21 cellular contexts compared by ENCODE assay signal in genomic region chr3:48566401-48566760, GRCh38. TPM values are rescaled to one million over a fixed set of nuclear protein-coding genes. Genes with fewer than 3 reads are reported as not detected.
DNase-seq lines count a peak whose midpoint lies in the region; ATAC-seq, FAIRE-seq and TF ChIP-seq lines count a peak whose summit lies in the region.
"Had no signal": no experiment of that assay in that cellular context is flagged by ENCODE, and none has a peak within 500 bp of the region (broad histone marks: within the 10 kb centered on the region; RNA-seq: fewer than 3 reads in every experiment).

No MANE protein-coding gene starts in this region.

- no peak for TF ChIP-seq EP300 in HepG2 (IDR thresholded peaks at IDR 0.05; ENCODE audit: low read depth in 2 of 2, low read length in 2 of 2)
- no peak for TF ChIP-seq EP300 in HepG2 (CRISPR knock-in tag; IDR thresholded peaks at IDR 0.05; ENCODE audit: borderline replicate concordance)
- no peak for TF ChIP-seq EP300 in suprapubic skin (IDR thresholded peaks at IDR 0.05)

- intact Hi-C loops in HepG2 (cut with micrococcal nuclease; ENCODE audit: unreplicated experiment) = no loop called here
- intact Hi-C loops in right lobe of liver (cut with DNase I) = no loop called here

- in situ Hi-C loops in HepG2 (cut with HindIII; ENCODE audit: extremely low pct_ligation_motif_present, low pct_unique_long_range_greater_than_20kb) = no loop called here

- peaks cover 19% of the 10 kb centered on the region for H3K79me1 ChIP-seq in mesenchymal stem cell (replicated peaks; ENCODE audit: low read length, poor library complexity, severe bottlenecking)

- H3K9ac ChIP-seq in HepG2 (ENCODE audit: insufficient read depth, low read depth, low read length) (no peak overlapping the region), mesenchymal stem cell (ENCODE audit: low read length) (no peak overlapping the region)

- 82% methylated on average over 8 of the region's 9 CpGs for WGBS in HepG2 (ENCODE audit: low lambda C conversion rate)
- WGBS in right lobe of liver (ENCODE audit: insufficient coverage, low coverage, low lambda C conversion rate, missing lambda C conversion rate) = 100% methylated on average over 1 of the region's 9 CpGs
- WGBS in mesenchymal stem cell = 93% methylated on average over 9 of the region's 9 CpGs
- 92% methylated on average over 4 of the region's 9 CpGs for WGBS in suprapubic skin

- H3K4me3 ChIP-seq in HepG2 (replicated peaks in 1 of 3; ENCODE audit: insufficient read depth in 1 of 3, low read depth in 2 of 3, low read length in 3 of 3) (no peak overlapping the region), right lobe of liver (no peak overlapping the region), SJSA1 (no peak overlapping the region), mesenchymal stem cell (ENCODE audit: insufficient read depth in 1 of 2, low read depth in 1 of 2, low read length in 2 of 2) (no peak overlapping the region), suprapubic skin (no peak overlapping the region)
- H3K4me3 ChIP-seq: SK-N-MC had no signal

- peak overlapping the region; percentile 9 for H2BK120ac ChIP-seq in mesenchymal stem cell (ENCODE audit: low read depth, low read length)

- no peak overlapping the region for H4K8ac ChIP-seq in mesenchymal stem cell (ENCODE audit: low read length)

- no peak overlapping the region for H2BK5ac ChIP-seq in mesenchymal stem cell (ENCODE audit: low read depth, low read length, poor library complexity, severe bottlenecking)

- peaks cover 91% of the 10 kb centered on the region for H3K4me1 ChIP-seq in HepG2 (ENCODE audit: insufficient read depth, low read length)
- H3K4me1 ChIP-seq in right lobe of liver = no peaks in the 10 kb centered on the region
- H3K4me1 ChIP-seq in SJSA1 (replicated peaks) = peaks cover 93% of the 10 kb centered on the region
- H3K4me1 ChIP-seq in mesenchymal stem cell (ENCODE audit: control insufficient read depth, insufficient read depth, low read depth, low read length) = peaks cover 60% of the 10 kb centered on the region
- H3K4me1 ChIP-seq in suprapubic skin = peaks cover 17% of the 10 kb centered on the region
- H3K4me1 ChIP-seq: Caco-2 had no signal

- no peaks in the 10 kb centered on the region for H3K27me3 ChIP-seq in HepG2 (ENCODE audit: control insufficient read depth in 1 of 2, insufficient read depth in 2 of 2, low read length in 2 of 2)
- no peaks in the 10 kb centered on the region for H3K27me3 ChIP-seq in right lobe of liver
- H3K27me3 ChIP-seq in SJSA1 (replicated peaks) = no peaks in the 10 kb centered on the region
- no peaks in the 10 kb centered on the region for H3K27me3 ChIP-seq in mesenchymal stem cell (ENCODE audit: control insufficient read depth in 1 of 2, insufficient read depth in 1 of 2, low read length in 2 of 2)
- no peaks in the 10 kb centered on the region for H3K27me3 ChIP-seq in suprapubic skin

- no peaks in the 10 kb centered on the region for H3K36me3 ChIP-seq in HepG2 (replicated peaks in 1 of 2; ENCODE audit: control insufficient read depth in 1 of 2, insufficient read depth in 2 of 2, low read length in 2 of 2)
- H3K36me3 ChIP-seq in right lobe of liver = no peaks in the 10 kb centered on the region
- H3K36me3 ChIP-seq in SJSA1 = peaks cover 96% of the 10 kb centered on the region
- peaks cover 0 to 84% of the 10 kb centered on the region in 2 experiments for H3K36me3 ChIP-seq in mesenchymal stem cell (ENCODE audit: control insufficient read depth in 1 of 2, insufficient read depth in 2 of 2, low read depth in 1 of 2, low read length in 2 of 2)
- peaks cover 40% of the 10 kb centered on the region for H3K36me3 ChIP-seq in suprapubic skin

- no TSS peak for BruUV-seq in HepG2 (replicated peaks; lab: Mats Ljungman, UMichigan)

- no peak overlapping the region for H2BK12ac ChIP-seq in mesenchymal stem cell (ENCODE audit: low read length in 2 of 2)

- no peaks in the 10 kb centered on the region for H3K9me3 ChIP-seq in HepG2 (ENCODE audit: low read length)
- H3K9me3 ChIP-seq in right lobe of liver = no peaks in the 10 kb centered on the region
- no peaks in the 10 kb centered on the region for H3K9me3 ChIP-seq in SJSA1 (replicated peaks)
- no peaks in the 10 kb centered on the region for H3K9me3 ChIP-seq in mesenchymal stem cell (ENCODE audit: control insufficient read depth, low read length)
- no peaks in the 10 kb centered on the region for H3K9me3 ChIP-seq in suprapubic skin
- H3K9me3 ChIP-seq: Caco-2 had no signal

- no peak for TF ChIP-seq RAD21 in HepG2 (CRISPR knock-in tag; IDR thresholded peaks at IDR 0.05)

- no peak overlapping the region for H2BK15ac ChIP-seq in mesenchymal stem cell (ENCODE audit: low read depth, poor library complexity, severe bottlenecking)

- H3K27ac ChIP-seq in HepG2 (ENCODE audit: extremely low read length, insufficient read depth, low read length) (no peak overlapping the region), right lobe of liver (no peak overlapping the region), SJSA1 (peak overlapping the region; percentile 86), mesenchymal stem cell (ENCODE audit: low read length, poor library complexity, severe bottlenecking) (peak overlapping the region; percentile 0), substantia nigra (ENCODE audit: low read depth, low read length, poor library complexity, severe bottlenecking) (peak overlapping the region; percentile 35), suprapubic skin (no peak overlapping the region)
- H3K27ac ChIP-seq: SK-N-MC had no signal

- no peak overlapping the region for H3K23ac ChIP-seq in mesenchymal stem cell (ENCODE audit: low read length in 2 of 2)

- no peak overlapping the region for H3K4ac ChIP-seq in mesenchymal stem cell (ENCODE audit: low read depth in 1 of 2, low read length in 2 of 2)

- H2AFZ ChIP-seq in HepG2 (ENCODE audit: low read length) (no peak overlapping the region), mesenchymal stem cell (ENCODE audit: low read depth, low read length) (no peak overlapping the region)

- H2AK5ac ChIP-seq in mesenchymal stem cell (ENCODE audit: low read length, severe bottlenecking) = no peak overlapping the region

- H4K91ac ChIP-seq in mesenchymal stem cell (ENCODE audit: low read length) = peak overlapping the region; percentile 85

- FAIRE-seq in HepG2 (lab: Jason Lieb, UNC) = no peak
- FAIRE-seq: A204.1 had no signal

- ATAC-seq in HepG2 (no peak), right lobe of liver (no peak), HG03039 (IDR thresholded peaks at IDR 0.05; ENCODE audit: unreplicated experiment) (no peak), GM21381 (IDR thresholded peaks at IDR 0.05; ENCODE audit: unreplicated experiment) (no peak)
- ATAC-seq: Right ventricle myocardium inferior had no signal

- DNase-seq in HepG2 (ENCODE audit: low spot score) = no peak
- DNase-seq in right lobe of liver = no peak
- no peak for DNase-seq in SJSA1 (ENCODE audit: low read depth in 1 of 2, low spot score in 2 of 2)
- no peak for DNase-seq in mesenchymal stem cell
- DNase-seq in substantia nigra (lab: John Stamatoyannopoulos, UW) = no peak
- no peak for DNase-seq in suprapubic skin (ENCODE audit: low spot score in 2 of 2)
- DNase-seq: Caco-2; CD4-positive, CD25-positive, alpha-beta regulatory T cell; DMS153; KG1; NCI-H1436; NCI-H2029; NCI-H2171 treated with DMSO at 0.1 percent for 48 hours; NCI-H774 had no signal

- H3K4me2 ChIP-seq in HepG2 (ENCODE audit: low read depth, low read length) (no peak overlapping the region), mesenchymal stem cell (ENCODE audit: low read length, poor library complexity, severe bottlenecking) (no peak overlapping the region)

- CTCF ChIA-PET in HepG2 (lab: Yijun Ruan, JAX; ENCODE audit: low intra/inter-chr PET ratio, low total read pairs) = no interaction called here

- no peaks in the 10 kb centered on the region for H3K79me2 ChIP-seq in HepG2 (ENCODE audit: insufficient read depth, low read length)

- H4K20me1 ChIP-seq in HepG2 (ENCODE audit: insufficient read depth, low read length) = no peaks in the 10 kb centered on the region

- TF ChIP-seq POLR2A in HepG2 (IDR thresholded peaks at IDR 0.05; ENCODE audit: insufficient read depth in 1 of 2, low read depth in 2 of 2, low read length in 2 of 2) = no peak
- no peak for TF ChIP-seq POLR2A in right lobe of liver (IDR thresholded peaks at IDR 0.05)
- TF ChIP-seq POLR2A in suprapubic skin (IDR thresholded peaks at IDR 0.05) = no peak

- TF ChIP-seq CTCF in HepG2 (CRISPR knock-in tag; IDR thresholded peaks at IDR 0.05) (no peak), right lobe of liver (IDR thresholded peaks at IDR 0.05) (no peak), suprapubic skin (IDR thresholded peaks at IDR 0.05) (no peak)

- no peak overlapping the region for H3K14ac ChIP-seq in mesenchymal stem cell (ENCODE audit: low read length in 2 of 2)

- H3K18ac ChIP-seq in mesenchymal stem cell (ENCODE audit: low read depth in 1 of 2, low read length in 2 of 2) = no peak overlapping the region

- POLR2A ChIA-PET in HepG2 (lab: Yijun Ruan, JAX) = interaction anchor here (1.7 kb wide), 1 partner anchor 93 kb away, joined by 3 read pairs; no protein-coding TSS in a partner anchor

RNA-seq across cellular contexts. Expression of gene UCN2, which starts 2.8 kb away (rescaled TPM):
- total RNA-seq in HepG2 (2016; rRNA removed; fragmentation: Illumina TruSeq; extraction: Trizol) (0.07 and 0.13 TPM in 2 replicates), right lobe of liver (not detected), suprapubic skin (10 to 100 TPM; 10.1 to 23.7 (median 18.0) TPM)
- not detected in 2 replicates for total RNA-seq in HepG2 (2016; cell fraction: cytosol; rRNA removed; fragmentation: Illumina TruSeq; extraction: Trizol; ENCODE audit: low read depth)
- total RNA-seq in HepG2 (2016; cell fraction: insoluble cytoplasmic fraction; rRNA removed; fragmentation: Illumina TruSeq; extraction: Trizol) = 0.11 TPM in 1 of 2 replicates, not detected in the other
- total RNA-seq in HepG2 (2016; cell fraction: membrane; rRNA removed; fragmentation: Illumina TruSeq; extraction: Trizol) = 0.10 TPM in 1 of 2 replicates, not detected in the other
- 0.31 and 0.43 TPM in 2 replicates for total RNA-seq in HepG2 (2016; cell fraction: nucleus; rRNA removed; fragmentation: Illumina TruSeq; extraction: Trizol)
- polyA plus RNA-seq in HepG2 (2011; rRNA removed) = 1.5 and 2.3 TPM in 2 replicates
- 0.71 and 0.87 TPM in 2 replicates for polyA plus RNA-seq in HepG2 (2011; cell fraction: cytosol; rRNA removed)
- 21.5 and 24.3 TPM in 2 replicates for polyA plus RNA-seq in HepG2 (2011; cell fraction: nucleus; rRNA removed)
- 0.99 and 2.0 TPM in 2 replicates for polyA plus RNA-seq in HepG2 (2012)
- polyA plus RNA-seq in HepG2 (2016; cell fraction: cytosol; fragmentation: Illumina TruSeq; extraction: Trizol; ENCODE audit: low read depth) = 0.09 TPM in 1 of 2 replicates, not detected in the other
- polyA plus RNA-seq in HepG2 (2016; cell fraction: insoluble cytoplasmic fraction; fragmentation: Illumina TruSeq; extraction: Trizol; ENCODE audit: low read depth) = not detected in 2 replicates
- polyA plus RNA-seq in HepG2 (2016; cell fraction: membrane; fragmentation: Illumina TruSeq; extraction: Trizol; ENCODE audit: low read depth) = not detected in 2 replicates
- polyA plus RNA-seq in HepG2 (2016; cell fraction: nucleus; fragmentation: Illumina TruSeq; extraction: Trizol; ENCODE audit: insufficient read depth, low read depth) = 0.70 and 1.8 TPM in 2 replicates
- 1.2 and 2.9 TPM in 2 replicates for polyA minus RNA-seq in HepG2 (2011; rRNA and poly(A)+ RNA removed; ENCODE audit: low replicate concordance)
- not detected in 2 replicates for polyA minus RNA-seq in HepG2 (2011; cell fraction: cytosol; rRNA and poly(A)+ RNA removed)
- polyA minus RNA-seq in HepG2 (2011; cell fraction: nucleus; rRNA and poly(A)+ RNA removed) = 2.1 and 2.2 TPM in 2 replicates
- 10.1 and 12.1 TPM in 2 replicates for total RNA-seq in SJSA1 (2014; rRNA removed; shearing (Covaris generic))
- 7.6 TPM for polyA plus RNA-seq in mesenchymal stem cell (2013, experiment 1 of 2)
- 7.3 TPM for polyA plus RNA-seq in mesenchymal stem cell (2013, experiment 2 of 2)
- total RNA-seq: CD4-positive, CD25-positive, alpha-beta regulatory T cell; NCI-H460; Right ventricle myocardium inferior had no signal
- polyA plus RNA-seq: CD4-positive, CD25-positive, alpha-beta regulatory T cell had no signal

RNA-seq across cellular contexts. Expression of gene PFKFB4, which starts 9.8 kb away (rescaled TPM):
- 6.4 and 7.1 TPM in 2 replicates for total RNA-seq in HepG2 (2016; rRNA removed; fragmentation: Illumina TruSeq; extraction: Trizol)
- 2.1 and 2.6 TPM in 2 replicates for total RNA-seq in HepG2 (2016; cell fraction: cytosol; rRNA removed; fragmentation: Illumina TruSeq; extraction: Trizol; ENCODE audit: low read depth)
- 6.7 and 7.5 TPM in 2 replicates for total RNA-seq in HepG2 (2016; cell fraction: insoluble cytoplasmic fraction; rRNA removed; fragmentation: Illumina TruSeq; extraction: Trizol)
- 3.4 and 3.7 TPM in 2 replicates for total RNA-seq in HepG2 (2016; cell fraction: membrane; rRNA removed; fragmentation: Illumina TruSeq; extraction: Trizol)
- total RNA-seq in HepG2 (2016; cell fraction: nucleus; rRNA removed; fragmentation: Illumina TruSeq; extraction: Trizol) = 5.4 and 8.1 TPM in 2 replicates
- polyA plus RNA-seq in HepG2 (2011; rRNA removed) = 103 and 122 TPM in 2 replicates
- polyA plus RNA-seq in HepG2 (2011; cell fraction: cytosol; rRNA removed) = 80.3 and 95.3 TPM in 2 replicates
- 274 and 322 TPM in 2 replicates for polyA plus RNA-seq in HepG2 (2011; cell fraction: nucleus; rRNA removed)
- polyA plus RNA-seq in HepG2 (2012) = 46.3 and 53.1 TPM in 2 replicates
- polyA plus RNA-seq in HepG2 (2016; cell fraction: cytosol; fragmentation: Illumina TruSeq; extraction: Trizol; ENCODE audit: low read depth) = 0.64 and 0.77 TPM in 2 replicates
- 4.4 and 4.7 TPM in 2 replicates for polyA plus RNA-seq in HepG2 (2016; cell fraction: insoluble cytoplasmic fraction; fragmentation: Illumina TruSeq; extraction: Trizol; ENCODE audit: low read depth)
- polyA plus RNA-seq in HepG2 (2016; cell fraction: membrane; fragmentation: Illumina TruSeq; extraction: Trizol; ENCODE audit: low read depth) = 1.8 and 2.0 TPM in 2 replicates
- polyA plus RNA-seq in HepG2 (2016; cell fraction: nucleus; fragmentation: Illumina TruSeq; extraction: Trizol; ENCODE audit: insufficient read depth, low read depth) = 11.6 and 13.1 TPM in 2 replicates
- polyA minus RNA-seq in HepG2 (2011; rRNA and poly(A)+ RNA removed; ENCODE audit: low replicate concordance) = 5.2 and 195 TPM in 2 replicates
- polyA minus RNA-seq in HepG2 (2011; cell fraction: cytosol; rRNA and poly(A)+ RNA removed) = 52.8 and 55.0 TPM in 2 replicates
- polyA minus RNA-seq in HepG2 (2011; cell fraction: nucleus; rRNA and poly(A)+ RNA removed) = 111 and 115 TPM in 2 replicates
- 10 to 100 TPM in 1 of 6 experiments, 1 to 10 TPM in 4, under 1 TPM in 1; 0.59 to 10.8 (median 1.4) TPM for total RNA-seq in right lobe of liver
- total RNA-seq in SJSA1 (2014; rRNA removed; shearing (Covaris generic)) = 3.3 and 8.9 TPM in 2 replicates
- polyA plus RNA-seq in mesenchymal stem cell (2013, experiment 1 of 2) = 15.9 TPM
- 15.0 TPM for polyA plus RNA-seq in mesenchymal stem cell (2013, experiment 2 of 2)
- 10 to 100 TPM in 1 of 4 donors, 1 to 10 TPM in 3; 3.6 to 12.7 (median 8.3) TPM for total RNA-seq in suprapubic skin

RNA-seq across cellular contexts. Expression of gene COL7A1, which starts 28.7 kb away (rescaled TPM):
- 0.55 and 2.7 TPM in 2 replicates for total RNA-seq in HepG2 (2016; rRNA removed; fragmentation: Illumina TruSeq; extraction: Trizol)
- 0.09 and 0.30 TPM in 2 replicates for total RNA-seq in HepG2 (2016; cell fraction: cytosol; rRNA removed; fragmentation: Illumina TruSeq; extraction: Trizol; ENCODE audit: low read depth)
- total RNA-seq in HepG2 (2016; cell fraction: insoluble cytoplasmic fraction; rRNA removed; fragmentation: Illumina TruSeq; extraction: Trizol) = 0.46 and 3.8 TPM in 2 replicates
- 0.40 and 0.41 TPM in 2 replicates for total RNA-seq in HepG2 (2016; cell fraction: membrane; rRNA removed; fragmentation: Illumina TruSeq; extraction: Trizol)
- 3.5 and 6.0 TPM in 2 replicates for total RNA-seq in HepG2 (2016; cell fraction: nucleus; rRNA removed; fragmentation: Illumina TruSeq; extraction: Trizol)
- 11.7 and 18.1 TPM in 2 replicates for polyA plus RNA-seq in HepG2 (2011; rRNA removed)
- 1.7 and 1.9 TPM in 2 replicates for polyA plus RNA-seq in HepG2 (2011; cell fraction: cytosol; rRNA removed)
- 238 and 263 TPM in 2 replicates for polyA plus RNA-seq in HepG2 (2011; cell fraction: nucleus; rRNA removed)
- polyA plus RNA-seq in HepG2 (2012) = 19.3 and 24.8 TPM in 2 replicates
- 0.10 TPM in 1 of 2 replicates, not detected in the other for polyA plus RNA-seq in HepG2 (2016; cell fraction: cytosol; fragmentation: Illumina TruSeq; extraction: Trizol; ENCODE audit: low read depth)
- 0.54 and 0.62 TPM in 2 replicates for polyA plus RNA-seq in HepG2 (2016; cell fraction: insoluble cytoplasmic fraction; fragmentation: Illumina TruSeq; extraction: Trizol; ENCODE audit: low read depth)
- polyA plus RNA-seq in HepG2 (2016; cell fraction: membrane; fragmentation: Illumina TruSeq; extraction: Trizol; ENCODE audit: low read depth) = 0.23 and 0.29 TPM in 2 replicates
- 20.6 and 20.8 TPM in 2 replicates for polyA plus RNA-seq in HepG2 (2016; cell fraction: nucleus; fragmentation: Illumina TruSeq; extraction: Trizol; ENCODE audit: insufficient read depth, low read depth)
- polyA minus RNA-seq in HepG2 (2011; rRNA and poly(A)+ RNA removed; ENCODE audit: low replicate concordance) = 7.3 and 44.5 TPM in 2 replicates
- polyA minus RNA-seq in HepG2 (2011; cell fraction: cytosol; rRNA and poly(A)+ RNA removed) = 1.4 and 2.4 TPM in 2 replicates
- 12.9 and 14.3 TPM in 2 replicates for polyA minus RNA-seq in HepG2 (2011; cell fraction: nucleus; rRNA and poly(A)+ RNA removed)
- total RNA-seq in right lobe of liver = 1 to 10 TPM in 4 of 6 experiments, under 1 TPM in 2; 0.31 to 1.7 (median 1.1) TPM
- 86.6 and 136 TPM in 2 replicates for total RNA-seq in SJSA1 (2014; rRNA removed; shearing (Covaris generic))
- 95.7 TPM for polyA plus RNA-seq in mesenchymal stem cell (2013, experiment 1 of 2)
- polyA plus RNA-seq in mesenchymal stem cell (2013, experiment 2 of 2) = 83.7 TPM
- 100 to 1,000 TPM; 287 to 596 (median 348) TPM for total RNA-seq in suprapubic skin
- polyA plus RNA-seq: CD4-positive, CD25-positive, alpha-beta regulatory T cell had no signal

RNA-seq across cellular contexts. Expression of gene UQCRC1, which starts 43.1 kb away (rescaled TPM):
- total RNA-seq in HepG2 (2016; rRNA removed; fragmentation: Illumina TruSeq; extraction: Trizol) (273 and 316 TPM in 2 replicates), right lobe of liver (100 to 1,000 TPM; 176 to 329 (median 213) TPM), suprapubic skin (100 to 1,000 TPM; 294 to 337 (median 319) TPM)
- total RNA-seq in HepG2 (2016; cell fraction: cytosol; rRNA removed; fragmentation: Illumina TruSeq; extraction: Trizol; ENCODE audit: low read depth) = 111 and 125 TPM in 2 replicates
- 277 and 308 TPM in 2 replicates for total RNA-seq in HepG2 (2016; cell fraction: insoluble cytoplasmic fraction; rRNA removed; fragmentation: Illumina TruSeq; extraction: Trizol)
- 130 and 146 TPM in 2 replicates for total RNA-seq in HepG2 (2016; cell fraction: membrane; rRNA removed; fragmentation: Illumina TruSeq; extraction: Trizol)
- 180 and 194 TPM in 2 replicates for total RNA-seq in HepG2 (2016; cell fraction: nucleus; rRNA removed; fragmentation: Illumina TruSeq; extraction: Trizol)
- polyA plus RNA-seq in HepG2 (2011; rRNA removed) = 680 and 772 TPM in 2 replicates
- 928 and 1,184 TPM in 2 replicates for polyA plus RNA-seq in HepG2 (2011; cell fraction: cytosol; rRNA removed)
- 761 and 810 TPM in 2 replicates for polyA plus RNA-seq in HepG2 (2011; cell fraction: nucleus; rRNA removed)
- polyA plus RNA-seq in HepG2 (2012) = 354 and 462 TPM in 2 replicates
- polyA plus RNA-seq in HepG2 (2016; cell fraction: cytosol; fragmentation: Illumina TruSeq; extraction: Trizol; ENCODE audit: low read depth) = 101 and 102 TPM in 2 replicates
- polyA plus RNA-seq in HepG2 (2016; cell fraction: insoluble cytoplasmic fraction; fragmentation: Illumina TruSeq; extraction: Trizol; ENCODE audit: low read depth) = 253 and 261 TPM in 2 replicates
- 99.7 and 108 TPM in 2 replicates for polyA plus RNA-seq in HepG2 (2016; cell fraction: membrane; fragmentation: Illumina TruSeq; extraction: Trizol; ENCODE audit: low read depth)
- 230 and 250 TPM in 2 replicates for polyA plus RNA-seq in HepG2 (2016; cell fraction: nucleus; fragmentation: Illumina TruSeq; extraction: Trizol; ENCODE audit: insufficient read depth, low read depth)
- polyA minus RNA-seq in HepG2 (2011; rRNA and poly(A)+ RNA removed; ENCODE audit: low replicate concordance) = 1,601 and 2,541 TPM in 2 replicates
- 429 and 449 TPM in 2 replicates for polyA minus RNA-seq in HepG2 (2011; cell fraction: cytosol; rRNA and poly(A)+ RNA removed)
- polyA minus RNA-seq in HepG2 (2011; cell fraction: nucleus; rRNA and poly(A)+ RNA removed) = 214 and 290 TPM in 2 replicates
- total RNA-seq in SJSA1 (2014; rRNA removed; shearing (Covaris generic)) = 377 and 397 TPM in 2 replicates
- 145 TPM for polyA plus RNA-seq in mesenchymal stem cell (2013, experiment 1 of 2)
- polyA plus RNA-seq in mesenchymal stem cell (2013, experiment 2 of 2) = 150 TPM

RNA-seq across cellular contexts. Expression of gene TMEM89, which starts 55.2 kb away (rescaled TPM):
- total RNA-seq in HepG2 (2016; rRNA removed; fragmentation: Illumina TruSeq; extraction: Trizol) (0.31 TPM in 1 of 2 replicates, not detected in the other), right lobe of liver (not detected), suprapubic skin (not detected)
- not detected in 2 replicates for total RNA-seq in HepG2 (2016; cell fraction: cytosol; rRNA removed; fragmentation: Illumina TruSeq; extraction: Trizol; ENCODE audit: low read depth)
- total RNA-seq in HepG2 (2016; cell fraction: insoluble cytoplasmic fraction; rRNA removed; fragmentation: Illumina TruSeq; extraction: Trizol) = 0.32 TPM in 1 of 2 replicates, not detected in the other
- not detected in 2 replicates for total RNA-seq in HepG2 (2016; cell fraction: membrane; rRNA removed; fragmentation: Illumina TruSeq; extraction: Trizol)
- not detected in 2 replicates for total RNA-seq in HepG2 (2016; cell fraction: nucleus; rRNA removed; fragmentation: Illumina TruSeq; extraction: Trizol)
- polyA plus RNA-seq in HepG2 (2011; rRNA removed) = 0.30 and 0.59 TPM in 2 replicates
- not detected in 2 replicates for polyA plus RNA-seq in HepG2 (2011; cell fraction: cytosol; rRNA removed)
- 2.5 and 4.9 TPM in 2 replicates for polyA plus RNA-seq in HepG2 (2011; cell fraction: nucleus; rRNA removed)
- polyA plus RNA-seq in HepG2 (2012) = 0.25 and 0.27 TPM in 2 replicates
- polyA plus RNA-seq in HepG2 (2016; cell fraction: cytosol; fragmentation: Illumina TruSeq; extraction: Trizol; ENCODE audit: low read depth) = not detected in 2 replicates
- polyA plus RNA-seq in HepG2 (2016; cell fraction: insoluble cytoplasmic fraction; fragmentation: Illumina TruSeq; extraction: Trizol; ENCODE audit: low read depth) = not detected in 2 replicates
- not detected in 2 replicates for polyA plus RNA-seq in HepG2 (2016; cell fraction: membrane; fragmentation: Illumina TruSeq; extraction: Trizol; ENCODE audit: low read depth)
- polyA plus RNA-seq in HepG2 (2016; cell fraction: nucleus; fragmentation: Illumina TruSeq; extraction: Trizol; ENCODE audit: insufficient read depth, low read depth) = not detected in 2 replicates
- 0.68 TPM in 1 of 2 replicates, not detected in the other for polyA minus RNA-seq in HepG2 (2011; rRNA and poly(A)+ RNA removed; ENCODE audit: low replicate concordance)
- not detected in 2 replicates for polyA minus RNA-seq in HepG2 (2011; cell fraction: cytosol; rRNA and poly(A)+ RNA removed)
- polyA minus RNA-seq in HepG2 (2011; cell fraction: nucleus; rRNA and poly(A)+ RNA removed) = 1.1 and 2.4 TPM in 2 replicates
- total RNA-seq in SJSA1 (2014; rRNA removed; shearing (Covaris generic)) = not detected in 2 replicates
- 0.23 TPM for polyA plus RNA-seq in mesenchymal stem cell (2013, experiment 1 of 2)
- polyA plus RNA-seq in mesenchymal stem cell (2013, experiment 2 of 2) = 0.29 TPM
- total RNA-seq: Caco-2; CD4-positive, CD25-positive, alpha-beta regulatory T cell; M059J; NCI-H460; Right ventricle myocardium inferior had no signal
- polyA plus RNA-seq: CD4-positive, CD25-positive, alpha-beta regulatory T cell had no signal

Comparison
In these comparisons a context has a peak if more than half of its experiments do, and no peak if none do; other contexts are left out.
1. H3K27ac ChIP-seq: peak in SJSA1 (single experiment), mesenchymal stem cell (single experiment) and substantia nigra (single experiment); none in HepG2 (single experiment), right lobe of liver (0 of 3) and suprapubic skin (single experiment).
2. RNA of gene COL7A1, which starts 28.7 kb away (total RNA-seq): 287 to 596 TPM in suprapubic skin and 86.6 to 136 TPM in SJSA1; 0.09 to 6.0 TPM in HepG2 and 0.31 to 1.7 TPM in right lobe of liver; every median in the first group is over 10 times any median in the second.